8 cellular contexts compared by ENCODE assay signal in the genomic region with DNA sequence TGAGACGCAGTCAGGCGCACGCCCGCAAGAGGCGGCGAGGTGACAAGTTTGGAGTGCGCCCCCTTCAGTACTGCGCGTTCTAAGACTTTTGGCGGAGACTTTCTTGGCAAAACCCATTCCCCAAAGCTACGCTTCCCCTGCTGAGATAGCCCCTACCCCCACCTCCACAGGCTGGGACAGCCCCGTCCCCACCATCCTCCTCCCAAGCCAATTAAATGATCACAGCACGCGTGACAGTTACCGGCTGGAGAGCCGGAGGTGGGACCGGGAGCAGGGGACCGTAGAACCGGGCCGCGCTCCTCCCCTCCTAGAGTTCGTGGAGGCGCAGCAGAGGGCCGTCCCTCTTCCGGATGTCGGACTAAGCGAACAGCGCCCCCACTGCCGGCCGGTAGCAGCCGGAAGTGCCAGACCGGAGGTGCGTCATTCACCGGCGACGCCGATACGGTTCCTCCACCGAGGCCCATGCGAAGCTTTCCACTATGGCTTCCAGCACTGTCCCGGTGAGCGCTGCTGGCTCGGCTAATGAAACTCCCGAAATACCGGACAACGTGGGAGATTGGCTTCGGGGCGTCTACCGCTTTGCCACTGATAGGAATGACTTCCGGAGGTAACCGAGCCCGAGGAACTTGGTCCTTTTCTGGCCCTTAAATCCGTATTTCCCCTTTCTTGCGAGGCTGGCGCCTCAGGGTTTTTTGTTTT. TPM values are rescaled to one million over a fixed set of nuclear protein-coding genes. Genes with fewer than 3 reads are reported as not detected.
DNase-seq lines count a peak whose midpoint lies in the region; ATAC-seq and TF ChIP-seq lines count a peak whose summit lies in the region.

A gene (plus strand): TSS at position 476 of the 699 bp plus-strand sequence. CDS start 4 bp downstream, at position 480.

- peak within 1 kb of the TSS; percentile 90 to 98 (median 96) for H3K4me3 Mint-ChIP-seq in naive B cell
- peak within 1 kb of the TSS; percentile 96 for H3K4me3 Mint-ChIP-seq in stimulated activated memory B cell treated with anti-CD40 and anti-IgM and Interleukin-4, amounts not matched to agents 10 μg/mL and 1 μg/mL and 100 μg/mL, for 72 hours

- H3K27ac ChIP-seq in DND-41 (ENCODE audit: low read length) = peak within 1 kb of the TSS; percentile 90
- H3K27ac ChIP-seq in KMS-11 = peak within 1 kb of the TSS; percentile 88
- peak within 1 kb of the TSS; percentile 92 for H3K27ac ChIP-seq in Panc1 (ENCODE audit: low read length)
- H3K27ac ChIP-seq in esophagus muscularis mucosa (replicated peaks in 1 of 4) = peak within 1 kb of the TSS; percentile 92 to 96 (median 94)

- TF ChIP-seq CTCF in DND-41 (IDR thresholded peaks at IDR 0.05; ENCODE audit: borderline replicate concordance, extremely low read depth, low read length, poor library complexity, severe bottlenecking) (peak; percentile 80), KMS-11 (conservative IDR thresholded peaks at IDR 0.05; ENCODE audit: low read depth, low read length) (peak; percentile 85), Panc1 (IDR thresholded peaks at IDR 0.05) (peak; percentile 94), esophagus muscularis mucosa (IDR thresholded peaks at IDR 0.05) (peak; percentile 70 to 89 (median 83))

- peak; percentile 80 for ATAC-seq in DND-41 (ENCODE audit: insufficient read depth, low read depth)
- ATAC-seq in GM21737 (IDR thresholded peaks at IDR 0.05; ENCODE audit: unreplicated experiment) = peak; percentile 78
- peak; percentile 88 for ATAC-seq in Panc1
- ATAC-seq in naive B cell (ENCODE audit: low read depth in 2 of 2) = peak; percentile 79 to 81
- ATAC-seq in stimulated activated memory B cell treated with anti-CD40 and anti-IgM and Interleukin-4, amounts not matched to agents 10 μg/mL and 1 μg/mL and 100 μg/mL, for 72 hours = peak; percentile 93

- POLR2A ChIA-PET in Panc1 (lab: Charles Lee) = interaction anchor here (0.5 kb wide), 1 partner anchor 134 kb away, joined by 4 read pairs; a partner anchor contains a TSS

- no peak for TF ChIP-seq EP300 in esophagus muscularis mucosa (IDR thresholded peaks at IDR 0.05)

- H3K9ac ChIP-seq in DND-41 (ENCODE audit: low read depth, low read length) (peak within 1 kb of the TSS; percentile 79), KMS-11 (peak within 1 kb of the TSS; percentile 93)

- in situ Hi-C loops in Panc1 (cut with HindIII; ENCODE audit: low pct_unique_long_range_greater_than_20kb, low sequenced_read_pairs) = no loop called here

- WGBS in esophagus muscularis mucosa = 2% methylated on average over 18 of the region's 55 CpGs

- H3K4me1 ChIP-seq in DND-41 (ENCODE audit: insufficient read depth, low read length) (peaks cover 32% of the 10 kb centered on the region), KMS-11 (ENCODE audit: low read depth, poor library complexity, severe bottlenecking) (peaks cover 14% of the 10 kb centered on the region), Panc1 (ENCODE audit: control insufficient read depth, insufficient read depth, low read length) (peaks cover 7% of the 10 kb centered on the region; the same call in 1 of the 2 replicates), esophagus muscularis mucosa (peaks cover 33 to 67% (median 49%) of the 10 kb centered on the region in 4 donors)

- H3K4me1 Mint-ChIP-seq in naive B cell = peaks cover 18 to 32% (median 26%) of the 10 kb centered on the region in 3 donors
- peaks cover 35% of the 10 kb centered on the region for H3K4me1 Mint-ChIP-seq in stimulated activated memory B cell treated with anti-CD40 and anti-IgM and Interleukin-4, amounts not matched to agents 10 μg/mL and 1 μg/mL and 100 μg/mL, for 72 hours

- DNase-seq in DND-41 = peak; percentile 96
- DNase-seq in Panc1 (ENCODE audit: low read depth, low spot score) = peak; percentile 79
- peak; percentile 95 to 98 for DNase-seq in activated T-cell treated with anti-CD3 and anti-CD28 coated beads, Interleukin-2, amount 50 U/mL, for 48 hours
- peak; percentile 98 for DNase-seq in esophagus muscularis mucosa (ENCODE audit: extremely low spot score)
- peak; percentile 95 for DNase-seq in naive B cell

- peaks cover 42% of the 10 kb centered on the region for H3K79me2 ChIP-seq in DND-41 (ENCODE audit: insufficient read depth, low read length)
- peaks cover 21% of the 10 kb centered on the region for H3K79me2 ChIP-seq in KMS-11 (ENCODE audit: insufficient read depth, low read depth)

- intact Hi-C loops in Panc1 (cut with micrococcal nuclease; ENCODE audit: unreplicated experiment) (loop anchor here (5.0 to 10.0 kb wide), 2 partner anchors 53 to 135 kb away; a partner anchor contains a TSS), esophagus muscularis mucosa (cut with DNase I) (loop anchor here (2.0 to 10.0 kb wide), 2 partner anchors 133 to 777 kb away; a partner anchor contains a TSS)

- H3K4me2 ChIP-seq in DND-41 (ENCODE audit: insufficient read depth, low read length) = peak within 1 kb of the TSS; percentile 90
- H3K4me2 ChIP-seq in KMS-11 = peak within 1 kb of the TSS; percentile 89

- no peaks in the 10 kb centered on the region for H3K27me3 Mint-ChIP-seq in naive B cell
- no peaks in the 10 kb centered on the region for H3K27me3 Mint-ChIP-seq in stimulated activated memory B cell treated with anti-CD40 and anti-IgM and Interleukin-4, amounts not matched to agents 10 μg/mL and 1 μg/mL and 100 μg/mL, for 72 hours

- CTCF ChIA-PET in Panc1 (lab: Charles Lee) = interaction anchor here (0.6 to 2.2 kb wide), 10 partner anchors 11 to 444 kb away, joined by 3 to 15 read pairs (median 4); a partner anchor contains a TSS

- no TSS peak for BruUV-seq in Panc1 (replicated peaks; lab: Mats Ljungman, UMichigan)

- peak within 1 kb of the TSS; percentile 94 to 98 (median 96) for H3K27ac Mint-ChIP-seq in naive B cell
- peak within 1 kb of the TSS; percentile 99 for H3K27ac Mint-ChIP-seq in stimulated activated memory B cell treated with anti-CD40 and anti-IgM and Interleukin-4, amounts not matched to agents 10 μg/mL and 1 μg/mL and 100 μg/mL, for 72 hours

- peaks cover 8% of the 10 kb centered on the region; the same call in 1 of the 2 replicates for H4K20me1 ChIP-seq in DND-41 (ENCODE audit: insufficient read depth, low read length)
- no peaks in the 10 kb centered on the region for H4K20me1 ChIP-seq in KMS-11 (ENCODE audit: insufficient read depth)

- no peak for TF ChIP-seq POLR2A in esophagus muscularis mucosa (IDR thresholded peaks at IDR 0.05; ENCODE audit: low read depth)

- peaks cover 0 to 9% of the 10 kb centered on the region in 2 donors for H3K36me3 Mint-ChIP-seq in naive B cell
- peaks cover 11% of the 10 kb centered on the region for H3K36me3 Mint-ChIP-seq in stimulated activated memory B cell treated with anti-CD40 and anti-IgM and Interleukin-4, amounts not matched to agents 10 μg/mL and 1 μg/mL and 100 μg/mL, for 72 hours

- peak within 1 kb of the TSS; percentile 80 for H2AFZ ChIP-seq in DND-41 (ENCODE audit: low read depth, low read length)
- peak within 1 kb of the TSS; percentile 89 for H2AFZ ChIP-seq in KMS-11 (ENCODE audit: low read depth)

- H3K36me3 ChIP-seq in DND-41 (ENCODE audit: insufficient read depth, low read length) = peaks cover 35% of the 10 kb centered on the region
- H3K36me3 ChIP-seq in KMS-11 (ENCODE audit: insufficient read depth) = no peaks in the 10 kb centered on the region
- peaks cover 20% of the 10 kb centered on the region for H3K36me3 ChIP-seq in Panc1 (ENCODE audit: control insufficient read depth, insufficient read depth, low read length)
- H3K36me3 ChIP-seq in esophagus muscularis mucosa = peaks cover 22 to 62% (median 35%) of the 10 kb centered on the region in 4 donors

- H3K9me3 Mint-ChIP-seq in naive B cell = no peaks in the 10 kb centered on the region
- H3K9me3 Mint-ChIP-seq in stimulated activated memory B cell treated with anti-CD40 and anti-IgM and Interleukin-4, amounts not matched to agents 10 μg/mL and 1 μg/mL and 100 μg/mL, for 72 hours = no peaks in the 10 kb centered on the region

- H3K4me3 ChIP-seq in DND-41 (ENCODE audit: low read depth in 1 of 2, low read length in 2 of 2) (peak within 1 kb of the TSS; percentile 85 to 99), KMS-11 (IDR thresholded peaks at IDR 0.05; ENCODE audit: insufficient read depth, low read depth, low read length) (no peak within 1 kb of the TSS), Panc1 (ENCODE audit: low read depth in 2 of 2, low read length in 2 of 2) (peak within 1 kb of the TSS; percentile 71 to 92), esophagus muscularis mucosa (peak within 1 kb of the TSS; percentile 69 to 91 (median 76))

- no peaks in the 10 kb centered on the region for H3K27me3 ChIP-seq in DND-41 (ENCODE audit: insufficient read depth, low read length, poor library complexity)
- H3K27me3 ChIP-seq in KMS-11 (ENCODE audit: insufficient read depth, low read depth) = peaks cover 21% of the 10 kb centered on the region
- no peaks in the 10 kb centered on the region for H3K27me3 ChIP-seq in Panc1 (ENCODE audit: control insufficient read depth, insufficient read depth, low read length)
- H3K27me3 ChIP-seq in esophagus muscularis mucosa = no peaks in the 10 kb centered on the region

- H3K9me3 ChIP-seq in DND-41 (ENCODE audit: insufficient read depth, low read length, severe bottlenecking) (no peaks in the 10 kb centered on the region), Panc1 (ENCODE audit: control insufficient read depth, insufficient read depth, low read depth, low read length) (no peaks in the 10 kb centered on the region), esophagus muscularis mucosa (no peaks in the 10 kb centered on the region)

RNA-seq across cellular contexts. Expression of the gene that starts here (rescaled TPM):
- total RNA-seq in Panc1 (2021; ENCODE audit: unreplicated experiment) (234 TPM), esophagus muscularis mucosa (100 to 1,000 TPM in 2 of 4 donors, 10 to 100 TPM in 2; 52.1 to 117 (median 86.9) TPM)
- polyA plus RNA-seq in Panc1 (2012; ENCODE audit: insufficient read length) = 179 TPM
- polyA plus RNA-seq in naive B cell (ENCODE audit: low read depth in 6 of 6) = 100 to 1,000 TPM; 366 to 456 (median 377) TPM
